Comparison of ENCODE assay signal across 2 cellular contexts in genomic region chr20:34123309-34123708, GRCh38.
TF ChIP-seq lines count a peak whose summit lies in the region.

No MANE protein-coding gene starts in this region.

TF ChIP-seq in HepG2, 621 proteins besides CTCF, POLR2A, EP300 and RAD21:
- TF ChIP-seq UBTF (CRISPR knock-in tag; IDR thresholded peaks at IDR 0.05), result no peak
- TF ChIP-seq ZNF672 (CRISPR knock-in tag; IDR thresholded peaks at IDR 0.05), result no peak
- TF ChIP-seq ZNF3 (CRISPR knock-in tag; IDR thresholded peaks at IDR 0.05), result peak; percentile 95
- TF ChIP-seq RFX1 (IDR thresholded peaks at IDR 0.05), result no peak
- TF ChIP-seq ZNF629 (CRISPR knock-in tag; conservative IDR thresholded peaks at IDR 0.05), result peak; percentile 51

TF ChIP-seq in K562, 482 proteins besides CTCF, POLR2A, EP300 and RAD21:
- no peak for TF ChIP-seq ATF1 (CRISPR knock-in tag; IDR thresholded peaks at IDR 0.05)
- TF ChIP-seq ATF1 (tag; IDR thresholded peaks at IDR 0.05), result no peak
- peak; percentile 4 for TF ChIP-seq RBM25 (IDR thresholded peaks at IDR 0.05; ENCODE audit: low read depth, low read length, severe bottlenecking)
TF ChIP-seq in K562: peak in this region for 1.
